Comparison of ENCODE assay signal across 8 cellular contexts in genomic region chr10:6678211-6678803, GRCh38.
DNase-seq lines count a peak whose midpoint lies in the region; ATAC-seq and TF ChIP-seq lines count a peak whose summit lies in the region.

No MANE protein-coding gene starts in this region.

- no peaks in the 10 kb centered on the region for H3K36me3 Mint-ChIP-seq in T-cell

- POLR2A ChIA-PET in T-cell (lab: Charles Lee) = no interaction called here

- 17 to 24% (median 18%) methylated on average over 9 of the region's 9 CpGs for WGBS in adrenal gland, 4 donors

- DNase-seq in GM13977 (ENCODE audit: low spot score) (peak; percentile 28), T-cell (peak in 33 of 34 experiments; percentile 6 to 66 (median 45)), adrenal gland (peak; percentile 36 to 78 (median 56)), iPS-NIHi11 (ENCODE audit: low spot score) (peak; percentile 60)
- DNase-seq in stimulated activated CD4-positive, alpha-beta T cell treated with anti-CD3 and anti-CD28 coated beads, Interleukin-15, amount 100 ng/mL, for 1 hour (ENCODE audit: low read depth in 1 of 2, low spot score in 1 of 2) = peak; percentile 20 to 31

- H3K9me3 ChIP-seq in adrenal gland (replicated peaks in 1 of 3) = no peaks in the 10 kb centered on the region

- ATAC-seq in T-cell (replicated peaks in 1 of 4) (peak; percentile 59 to 65 (median 62)), HG03432 (IDR thresholded peaks at IDR 0.05; ENCODE audit: unreplicated experiment) (no peak), HG03280 (IDR thresholded peaks at IDR 0.05; ENCODE audit: unreplicated experiment) (no peak)

- no peak overlapping the region for H3K4me3 ChIP-seq in adrenal gland

- CTCF ChIA-PET in T-cell (lab: Charles Lee) = interaction anchor here (0.5 to 2.4 kb wide), 13 partner anchors 8 to 1464 kb away, joined by 3 to 10 read pairs (median 3); no protein-coding TSS in a partner anchor

- H3K27me3 Mint-ChIP-seq in T-cell = peaks cover 0 to 11% of the 10 kb centered on the region in 2 donors

- intact Hi-C loops in adrenal gland (cut with DNase I) = loop anchor here in 1 of 2 donors (10.0 kb wide), 1 partner anchor 234 kb away; no protein-coding TSS in a partner anchor

- in situ Hi-C loops in GM13977 (cut with MboI; ENCODE audit: low pct_unique_long_range_greater_than_20kb, low sequenced_read_pairs, unreplicated experiment) = no loop called here

- H3K4me1 Mint-ChIP-seq in T-cell = peaks cover 0 to 6% (median 4%) of the 10 kb centered on the region in 3 donors

- no peak for TF ChIP-seq POLR2A in adrenal gland (IDR thresholded peaks at IDR 0.05)

- no peaks in the 10 kb centered on the region for H3K4me1 ChIP-seq in adrenal gland (replicated peaks in 1 of 2)

- no peaks in the 10 kb centered on the region for H3K36me3 ChIP-seq in adrenal gland (replicated peaks in 1 of 2)

- H3K27ac ChIP-seq in 22Rv1 (no peak overlapping the region), adrenal gland (no peak overlapping the region)

- H3K27me3 ChIP-seq in adrenal gland = no peaks in the 10 kb centered on the region

- H3K27ac Mint-ChIP-seq in T-cell = no peak overlapping the region

- no peaks in the 10 kb centered on the region for H3K9me3 Mint-ChIP-seq in T-cell

- TF ChIP-seq CTCF in 22Rv1 (IDR thresholded peaks at IDR 0.05) (peak; percentile 83), GM13977 (IDR thresholded peaks at IDR 0.05; ENCODE audit: extremely low read depth, insufficient read depth, missing control alignments) (peak; percentile 85), adrenal gland (IDR thresholded peaks at IDR 0.05) (peak; percentile 33 to 72 (median 68))

- no peak overlapping the region for H3K4me3 Mint-ChIP-seq in T-cell

Comparison
In these comparisons a context has a peak if more than half of its experiments do, and no peak if none do; other contexts are left out.
1. ATAC-seq: peak in T-cell (4 of 4); none in HG03432 (single experiment) and HG03280 (single experiment).
2. Peak in every context shown above with its lines, with median percentiles within 50 percentile points of each other: CTCF ChIP-seq and DNase-seq.